8 cellular contexts compared by ENCODE assay signal in the genomic region with DNA sequence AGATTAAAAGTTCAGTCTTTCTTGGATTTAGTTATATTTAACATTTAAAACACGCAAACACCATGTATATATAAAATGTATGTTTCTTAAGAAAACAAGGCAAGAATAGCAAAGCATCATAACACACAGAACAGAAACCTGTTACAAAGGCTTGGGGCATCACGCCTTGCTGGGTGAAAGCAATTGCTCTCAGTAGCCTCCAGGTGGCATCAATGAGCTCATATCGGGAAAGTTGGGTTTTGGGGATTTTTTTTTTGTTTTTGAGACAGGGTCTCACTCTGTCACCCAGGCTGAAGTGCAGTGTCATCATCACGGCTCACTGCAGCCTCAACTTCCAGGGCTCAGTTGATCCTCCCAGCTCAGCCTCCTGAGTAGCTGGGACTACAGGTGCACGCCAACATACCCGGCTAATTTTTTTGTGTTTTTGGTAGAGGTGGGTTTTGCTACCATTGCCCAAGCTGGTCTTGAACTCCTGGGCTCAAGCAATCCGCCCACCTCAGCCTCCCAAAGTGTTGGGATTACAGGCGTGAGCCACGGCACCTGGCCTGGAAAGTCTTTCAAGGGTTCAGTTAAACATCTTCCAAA. TPM values are rescaled to one million over a fixed set of nuclear protein-coding genes. Genes with fewer than 3 reads are reported as not detected.
DNase-seq lines count a peak whose midpoint lies in the region; ATAC-seq and TF ChIP-seq lines count a peak whose summit lies in the region.

No MANE protein-coding gene starts in this region.

- H3K27ac ChIP-seq in RWPE2 (ENCODE audit: poor library complexity, severe bottlenecking) (no peak overlapping the region), coronary artery (no peak overlapping the region), mesendoderm (ENCODE audit: low read depth, low read length) (no peak overlapping the region)

- H3K4me3 ChIP-seq in RWPE2 (ENCODE audit: severe bottlenecking) (no peak overlapping the region), coronary artery (no peak overlapping the region), mesendoderm (ENCODE audit: low read length) (no peak overlapping the region)

- no peak overlapping the region for H3K9ac ChIP-seq in mesendoderm (ENCODE audit: low read length)

- no peaks in the 10 kb centered on the region for H3K9me3 Mint-ChIP-seq in HFFc6

- no peak overlapping the region for H3K23ac ChIP-seq in mesendoderm (ENCODE audit: low read length)

- no peak overlapping the region for H3K27ac Mint-ChIP-seq in HFFc6

- DNase-seq in DMS114 treated with DMSO at 0.1 percent for 48 hours (lab: John Stamatoyannopoulos, UW; ENCODE audit: unreplicated experiment) (peak; percentile 19), HFFc6 (no peak), RWPE2 (ENCODE audit: low spot score) (no peak), coronary artery (ENCODE audit: low spot score) (no peak), mesendoderm (peak; percentile 67)
- DNase-seq in activated CD8-positive, alpha-beta memory T cell treated with anti-CD3 and anti-CD28 coated beads, Interleukin-2, amount 50 U/mL, for 4 hours = no peak

- H3K36me3 ChIP-seq in RWPE2 (ENCODE audit: low read depth) = peaks cover 53% of the 10 kb centered on the region
- H3K36me3 ChIP-seq in mesendoderm (ENCODE audit: control insufficient read depth, insufficient read depth, low read length) = peaks cover under 1% of the 10 kb centered on the region

- H3K4me1 Mint-ChIP-seq in HFFc6 (ENCODE audit: low read depth) = peaks cover 38% of the 10 kb centered on the region

- peaks cover 13% of the 10 kb centered on the region for H3K4me1 ChIP-seq in RWPE2 (ENCODE audit: insufficient read depth, poor library complexity, severe bottlenecking)
- H3K4me1 ChIP-seq in mesendoderm (ENCODE audit: control insufficient read depth, low read depth, low read length) = no peaks in the 10 kb centered on the region

- no peaks in the 10 kb centered on the region for H3K79me2 ChIP-seq in mesendoderm (ENCODE audit: control insufficient read depth, insufficient read depth, low read length)

- H3K18ac ChIP-seq in mesendoderm (ENCODE audit: low read length) = no peak overlapping the region

- TF ChIP-seq CTCF in HFFc6 (IDR thresholded peaks at IDR 0.05) (peak; percentile 86), RWPE2 (IDR thresholded peaks at IDR 0.05; ENCODE audit: poor library complexity, severe bottlenecking) (peak; percentile 85), coronary artery (IDR thresholded peaks at IDR 0.05) (peak; percentile 47)

- no peak overlapping the region for H2BK15ac ChIP-seq in mesendoderm (replicated peaks; ENCODE audit: low read depth)

- H3K27me3 ChIP-seq in RWPE2 (ENCODE audit: insufficient read depth, poor library complexity, severe bottlenecking) (no peaks in the 10 kb centered on the region), mesendoderm (ENCODE audit: insufficient read depth, low read length, poor library complexity) (no peaks in the 10 kb centered on the region)

- no peaks in the 10 kb centered on the region for H3K79me1 ChIP-seq in mesendoderm (ENCODE audit: low read length)

- H3K4ac ChIP-seq in mesendoderm (ENCODE audit: low read depth, low read length) = no peak overlapping the region

- H3K36me3 Mint-ChIP-seq in HFFc6 (ENCODE audit: low read depth) = peaks cover 19% of the 10 kb centered on the region; the same call in 1 of the 2 replicates

- H3K56ac ChIP-seq in mesendoderm (ENCODE audit: low read length) = no peak overlapping the region

- H3K9me3 ChIP-seq in RWPE2 (ENCODE audit: severe bottlenecking) = no peaks in the 10 kb centered on the region

- no peak overlapping the region for H4K8ac ChIP-seq in mesendoderm (ENCODE audit: low read depth, low read length)

- H2BK120ac ChIP-seq in mesendoderm (ENCODE audit: low read depth, low read length) = no peak overlapping the region

- H3K4me3 Mint-ChIP-seq in HFFc6 = no peak overlapping the region

- ATAC-seq in RWPE2 (ENCODE audit: low read depth) (no peak), GM21786 (IDR thresholded peaks at IDR 0.05; ENCODE audit: unreplicated experiment) (no peak), HG03460 (IDR thresholded peaks at IDR 0.05; ENCODE audit: unreplicated experiment) (no peak)

- H2BK5ac ChIP-seq in mesendoderm (ENCODE audit: low read length) = no peak overlapping the region

- H4K5ac ChIP-seq in mesendoderm (ENCODE audit: low read length) = no peak overlapping the region

- H3K27me3 Mint-ChIP-seq in HFFc6 (ENCODE audit: insufficient read depth) = no peaks in the 10 kb centered on the region

- WGBS in mesendoderm (ENCODE audit: extremely low coverage, insufficient coverage, low lambda C conversion rate) = no CpG with 5 or more reads among the region's 9 CpGs

- no peak overlapping the region for H2AK5ac ChIP-seq in mesendoderm (ENCODE audit: low read length)

- no peak overlapping the region for H3K4me2 ChIP-seq in mesendoderm (ENCODE audit: low read length)

RNA-seq across cellular contexts. Expression of gene CYB5D2, which starts 56.9 kb away (rescaled TPM):
- total RNA-seq in HFFc6 (2021; fragmentation: NEBNext Ultra II Directional; extraction: Animal tissue kit (Norgen Biotek cat#: 25700)) = 10 to 100 TPM; 12.5 to 22.2 (median 13.1) TPM
- polyA plus RNA-seq in mesendoderm (2013, experiment 1 of 2) = 2.6 TPM
- 2.5 TPM for polyA plus RNA-seq in mesendoderm (2013, experiment 2 of 2)

RNA-seq across cellular contexts. Expression of gene ZZEF1, which starts 57.1 kb away (rescaled TPM):
- total RNA-seq in HFFc6 (2021; fragmentation: NEBNext Ultra II Directional; extraction: Animal tissue kit (Norgen Biotek cat#: 25700)) = 10 to 100 TPM; 19.3 to 26.6 (median 23.1) TPM
- polyA plus RNA-seq in mesendoderm (2013, experiment 1 of 2) = 5.6 TPM
- 5.8 TPM for polyA plus RNA-seq in mesendoderm (2013, experiment 2 of 2)

Comparison
In these comparisons a context has a peak if more than half of its experiments do, and no peak if none do; other contexts are left out.
1. DNase-seq: peak in DMS114 treated with DMSO at 0.1 percent for 48 hours (single experiment) and mesendoderm (single experiment); none in HFFc6 (single experiment), RWPE2 (single experiment), coronary artery (single experiment) and activated CD8-positive, alpha-beta memory T cell treated with anti-CD3 and anti-CD28 coated beads, Interleukin-2, amount 50 U/mL, for 4 hours (single experiment).
2. Peak in every context shown above with its lines, with median percentiles within 50 percentile points of each other: CTCF ChIP-seq.